In genomic region chr1:21490774-21491482, GRCh38 we compare ENCODE assay signal across 1 cellular context.
TF ChIP-seq lines count a peak whose summit lies in the region.

No MANE protein-coding gene starts in this region.

TF ChIP-seq in H1, 55 proteins besides CTCF, POLR2A, EP300 and RAD21:
- TF ChIP-seq SUZ12 (IDR thresholded peaks at IDR 0.05; ENCODE audit: low read length) (no peak), CREB1 (IDR thresholded peaks at IDR 0.05) (peak; percentile 65; the same call in 1 of the 2 replicates), KDM4A (IDR thresholded peaks at IDR 0.05; ENCODE audit: low read depth, low read length, severe bottlenecking) (peak; percentile 28), CEBPB (IDR thresholded peaks at IDR 0.05; ENCODE audit: low read depth, low read length) (no peak), POLR2AphosphoS5 (IDR thresholded peaks at IDR 0.05; ENCODE audit: low read depth, low read length) (no peak), GTF2F1 (IDR thresholded peaks at IDR 0.05; ENCODE audit: borderline replicate concordance, low read depth, low read length) (no peak), SAP30 (IDR thresholded peaks at IDR 0.05; ENCODE audit: insufficient read depth, insufficient replicate concordance, low read length) (no peak), TCF12 (IDR thresholded peaks at IDR 0.05; ENCODE audit: low read depth, low read length) (no peak), TEAD4 (IDR thresholded peaks at IDR 0.05; ENCODE audit: low read depth, low read length) (no peak), GABPA (IDR thresholded peaks at IDR 0.05; ENCODE audit: borderline replicate concordance, insufficient read depth, low read length) (no peak), HDAC2 (IDR thresholded peaks at IDR 0.05; ENCODE audit: borderline replicate concordance in 1 of 2, low read depth in 2 of 2, low read length in 2 of 2) (no peak), JUN (IDR thresholded peaks at IDR 0.05; ENCODE audit: low read depth, low read length) (no peak), ZNF274 (IDR thresholded peaks at IDR 0.05; ENCODE audit: borderline replicate concordance, extremely low read depth, low read length) (no peak), E2F6 (IDR thresholded peaks at IDR 0.05) (no peak), KDM5A (IDR thresholded peaks at IDR 0.05; ENCODE audit: low read length) (no peak), RBBP5 (IDR thresholded peaks at IDR 0.05; ENCODE audit: borderline replicate concordance, low read depth, low read length) (no peak), SIX5 (IDR thresholded peaks at IDR 0.05; ENCODE audit: low read depth, low read length) (no peak), SIN3A (conservative IDR thresholded peaks at IDR 0.05 in 1 of 2, IDR thresholded peaks at IDR 0.05 in 1 of 2; ENCODE audit: low read depth in 1 of 2, low read length in 2 of 2) (0 out of 4 replicates have a peak, but pooled peaks of 1 of the 2 experiments have one; percentile 27), RXRA (IDR thresholded peaks at IDR 0.05; ENCODE audit: insufficient read depth, low read depth, low read length) (no peak)
